ENCODE assay signal across 10 cellular contexts in genomic region chr18:61248589-61248988, GRCh38.
"Had no signal": no experiment of that assay in that cellular context is flagged by ENCODE, and none has a peak within 500 bp of the region (broad histone marks: within the 10 kb centered on the region; RNA-seq: fewer than 3 reads in every experiment).

No MANE protein-coding gene starts in this region.

- FAIRE-seq: HTR-8/SVneo, K562 had no signal

- H3K9ac ChIP-seq: GM23248 had no signal

- H3K9me3 ChIP-seq: HAP-1 had no signal

- H3K36me3 ChIP-seq: HAP-1 had no signal

- H2AFZ ChIP-seq: GM23248 had no signal

- DNase-seq: GM23248, GOT3, H7, HFFc6, IMR-90, KG1 had no signal

- H3K27ac ChIP-seq: GM23248 had no signal

- H3K4me3 ChIP-seq: GM23248, HAP-1, K562 had no signal

- ATAC-seq: HCT116, K562 had no signal

- H3K4me1 ChIP-seq: HAP-1 had no signal
